28 cellular contexts compared by ENCODE assay signal in genomic region chr7:42982604-42983115, GRCh38.
"Had no signal": no experiment of that assay in that cellular context is flagged by ENCODE, and none has a peak within 500 bp of the region (broad histone marks: within the 10 kb centered on the region; RNA-seq: fewer than 3 reads in every experiment).

No MANE protein-coding gene starts in this region.

- H3K9ac ChIP-seq: neural progenitor cell had no signal

- H3K4me1 Mint-ChIP-seq: activated naive CD4-positive, alpha-beta T cell treated with anti-CD3 and anti-CD28 coated beads, Interleukin-2, amount 50 U/mL, for 24 hours; naive thymus-derived CD8-positive, alpha-beta T cell; stimulated activated memory B cell treated with anti-CD40 and anti-IgM and Interleukin-4, amounts not matched to agents 10 μg/mL and 1 μg/mL and 100 μg/mL, for 72 hours had no signal

- ATAC-seq: activated CD8-positive, alpha-beta T cell treated with anti-CD3 and anti-CD28 coated beads, Interleukin-2, amount 10 ng/mL, durations not matched to agents 7 days and 5 days; body of pancreas; lower lobe of right lung; naive thymus-derived CD8-positive, alpha-beta T cell; stimulated activated memory B cell treated with anti-CD40 and anti-IgM and Interleukin-4, amounts not matched to agents 10 μg/mL and 1 μg/mL and 100 μg/mL, for 72 hours had no signal

- H3K9me3 Mint-ChIP-seq: activated naive CD4-positive, alpha-beta T cell treated with anti-CD3 and anti-CD28 coated beads, Interleukin-2, amount 50 U/mL, for 24 hours; T-helper 2 cell treated with Interferon-gamma antibody and Interleukin-4, amounts not matched to agents 5 μg/mL and 100 μg/mL, for 36 hours had no signal

- H3K4me2 ChIP-seq: neural progenitor cell, smooth muscle cell had no signal

- H3K27me3 Mint-ChIP-seq: activated naive CD4-positive, alpha-beta T cell treated with anti-CD3 and anti-CD28 coated beads, Interleukin-2, amount 50 U/mL, for 24 hours; dendritic cell treated with granulocyte-macrophage colony-stimulating factor and Interleukin-4, amounts not matched to agents 40 ng/mL and 50 ng/mL, for 4 days had no signal

- H3K9me3 ChIP-seq: body of pancreas, suprapubic skin had no signal

- H3K36me3 Mint-ChIP-seq: activated naive CD4-positive, alpha-beta T cell treated with anti-CD3 and anti-CD28 coated beads, Interleukin-2, amount 50 U/mL, for 24 hours; stimulated activated memory B cell treated with anti-CD40 and anti-IgM and Interleukin-4, amounts not matched to agents 10 μg/mL and 1 μg/mL and 100 μg/mL, for 72 hours had no signal

- H3K4me3 Mint-ChIP-seq: activated CD8-positive, alpha-beta T cell treated with anti-CD3 and anti-CD28 coated beads, Interleukin-2, amount 10 ng/mL, durations not matched to agents 7 days and 5 days; activated naive CD4-positive, alpha-beta T cell treated with anti-CD3 and anti-CD28 coated beads, Interleukin-2, amount 50 U/mL, for 24 hours; dendritic cell treated with granulocyte-macrophage colony-stimulating factor and Interleukin-4, amounts not matched to agents 40 ng/mL and 50 ng/mL, for 4 days; naive thymus-derived CD8-positive, alpha-beta T cell; neural progenitor cell; stimulated activated memory B cell treated with anti-CD40 and anti-IgM and Interleukin-4, amounts not matched to agents 10 μg/mL and 1 μg/mL and 100 μg/mL, for 72 hours; T-helper 2 cell treated with Interferon-gamma antibody and Interleukin-4, amounts not matched to agents 5 μg/mL and 100 μg/mL, for 36 hours had no signal

- H3K27me3 ChIP-seq: body of pancreas, neural progenitor cell, sigmoid colon, stomach, suprapubic skin, tibial nerve had no signal

- H3K4me1 ChIP-seq: body of pancreas, lower lobe of right lung, sigmoid colon, stomach, suprapubic skin, tibial nerve had no signal

- H3K4me3 ChIP-seq: body of pancreas, lower lobe of right lung, neural progenitor cell, sigmoid colon, smooth muscle cell, stomach, suprapubic skin, tibial nerve had no signal

- H3K27ac ChIP-seq: body of pancreas, lower lobe of right lung, neural progenitor cell, sigmoid colon, stomach, suprapubic skin, tibial nerve, WERI-Rb-1 had no signal

- DNase-seq: activated CD4-positive, alpha-beta T cell treated with anti-CD3 and anti-CD28 coated beads for 1 hour; activated CD4-positive, alpha-beta T cell treated with anti-CD3 and anti-CD28 coated beads, Interleukin-2, amount 50 U/mL, for 1 hour; activated CD8-positive, alpha-beta T cell treated with anti-CD3 and anti-CD28 coated beads, Interleukin-2, amount 10 ng/mL, durations not matched to agents 7 days and 5 days; activated gamma-delta T cell treated with Interleukin-2 at 50 U/mL for 16 hours; activated T-cell treated with anti-CD3 and anti-CD28 coated beads, Interleukin-2, amount 50 U/mL, for 1 hour; anterior cingulate cortex; body of pancreas; effector CD4-positive, alpha-beta T cell; glutamatergic neuron; hypothalamus; lower lobe of right lung; naive thymus-derived CD8-positive, alpha-beta T cell; posterior cingulate gyrus; sigmoid colon; stimulated activated CD4-positive, alpha-beta T cell treated with anti-CD3 and anti-CD28 coated beads, Interleukin-15, amount 100 ng/mL, for 24 hours; stomach; WERI-Rb-1 had no signal

- H3K27ac Mint-ChIP-seq: activated CD8-positive, alpha-beta T cell treated with anti-CD3 and anti-CD28 coated beads, Interleukin-2, amount 10 ng/mL, durations not matched to agents 7 days and 5 days; activated naive CD4-positive, alpha-beta T cell treated with anti-CD3 and anti-CD28 coated beads, Interleukin-2, amount 50 U/mL, for 24 hours; dendritic cell treated with granulocyte-macrophage colony-stimulating factor and Interleukin-4, amounts not matched to agents 40 ng/mL and 50 ng/mL, for 4 days; naive thymus-derived CD8-positive, alpha-beta T cell; neural progenitor cell; stimulated activated memory B cell treated with anti-CD40 and anti-IgM and Interleukin-4, amounts not matched to agents 10 μg/mL and 1 μg/mL and 100 μg/mL, for 72 hours; T-helper 2 cell treated with Interferon-gamma antibody and Interleukin-4, amounts not matched to agents 5 μg/mL and 100 μg/mL, for 36 hours had no signal

- H2AFZ ChIP-seq: neural progenitor cell had no signal

- H3K36me3 ChIP-seq: lower lobe of right lung, neural progenitor cell, sigmoid colon, stomach, suprapubic skin, tibial nerve, WERI-Rb-1 had no signal

- FAIRE-seq: frontal cortex, keratinocyte, TTC549 had no signal
